Comparison of ENCODE assay signal across 10 cellular contexts in the genomic region with DNA sequence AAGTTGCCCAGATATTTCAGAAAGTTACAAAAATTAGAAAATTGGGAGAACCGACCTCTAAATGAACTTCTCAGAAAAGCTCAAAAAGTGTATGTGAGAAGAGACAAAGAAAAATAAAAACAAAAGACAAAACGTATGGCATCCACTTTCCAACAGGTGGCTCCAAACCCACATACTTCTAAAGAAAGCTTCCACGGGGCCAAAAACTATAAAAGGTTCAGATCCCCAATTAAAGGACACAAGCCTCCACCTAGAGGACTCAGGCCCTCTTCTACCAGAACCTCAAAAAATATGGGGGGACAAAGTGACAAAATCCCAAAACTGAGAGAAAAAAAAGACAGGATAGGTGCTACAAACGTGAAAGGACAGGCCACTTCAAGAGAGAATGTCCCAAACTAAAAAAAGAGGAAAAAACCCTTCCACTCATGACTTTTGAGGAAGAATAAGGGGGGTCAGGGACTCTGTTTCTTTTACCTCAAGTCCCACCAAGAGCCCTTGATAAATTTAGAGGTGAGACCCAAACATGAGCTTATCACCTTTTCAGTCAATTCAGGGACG. TPM values are rescaled to one million over a fixed set of nuclear protein-coding genes. Genes with fewer than 3 reads are reported as not detected.
DNase-seq lines count a peak whose midpoint lies in the region; ATAC-seq, FAIRE-seq and TF ChIP-seq lines count a peak whose summit lies in the region.
"Had no signal": no experiment of that assay in that cellular context is flagged by ENCODE, and none has a peak within 500 bp of the region (broad histone marks: within the 10 kb centered on the region; RNA-seq: fewer than 3 reads in every experiment).

No MANE protein-coding gene starts in this region.

- TF ChIP-seq CTCF in K562 (IDR thresholded peaks at IDR 0.05 in 2 of 3, conservative IDR thresholded peaks at IDR 0.05 in 1 of 3; ENCODE audit: insufficient read depth in 2 of 3, low read depth in 1 of 3, low read length in 3 of 3) (peak; percentile 55 to 75 (median 58); a peak in 5 of 6 replicates), osteocyte (IDR thresholded peaks at IDR 0.05) (peak; percentile 49), tibial artery (IDR thresholded peaks at IDR 0.05) (no peak)

- H3K79me2 ChIP-seq in K562 (ENCODE audit: control insufficient read depth, insufficient read depth, low read length), result no peaks in the 10 kb centered on the region

- POLR2A ChIA-PET in K562 (lab: Yijun Ruan, JAX), result interaction anchor here (0.7 to 1.0 kb wide), 4 partner anchors 45 to 158 kb away, joined by 3 read pairs; no protein-coding TSS in a partner anchor

- no peaks in the 10 kb centered on the region for H4K20me1 ChIP-seq in K562 (replicated peaks; ENCODE audit: control insufficient read depth, insufficient read depth, low read length)
- H4K20me1 ChIP-seq: BLaER1 treated with 17β-estradiol and CSF1 and Interleukin-3, amounts not matched to agents 10 nM and 100 nM had no signal

- no peaks in the 10 kb centered on the region for H3K9me1 ChIP-seq in K562 (ENCODE audit: control insufficient read depth, insufficient read depth, low read length)

- H3K4me3 Mint-ChIP-seq in osteocyte (ENCODE audit: unreplicated experiment), result no peak overlapping the region

- no peak overlapping the region for H3K27ac Mint-ChIP-seq in osteocyte (ENCODE audit: unreplicated experiment)

- WGBS in K562 (ENCODE audit: insufficient coverage, low coverage, missing lambda C conversion rate), result 0% methylated on average over 5 of the region's 5 CpGs

- BruUV-seq in K562 (replicated peaks; lab: Mats Ljungman, UMichigan), result no TSS peak

- ATAC-seq in K562, result peak; percentile 56; the same call in 2 of the 3 replicates
- ATAC-seq in left colon, result no peak
- ATAC-seq in HG02571 (IDR thresholded peaks at IDR 0.05; ENCODE audit: unreplicated experiment), result no peak

- H3K4me3 ChIP-seq in K562 (no peak overlapping the region), tibial artery (no peak overlapping the region)
- H3K4me3 ChIP-seq: BLaER1 treated with 17β-estradiol and CSF1 and Interleukin-3, amounts not matched to agents 10 nM and 100 nM had no signal

- no peak for TF ChIP-seq EP300 in K562 (IDR thresholded peaks at IDR 0.05; ENCODE audit: low read length)

- H3K9me3 Mint-ChIP-seq in osteocyte (ENCODE audit: unreplicated experiment), result peaks cover 17% of the 10 kb centered on the region

- DNase-seq in NCI-H2029 treated with DMSO at 0.1 percent for 48 hours (lab: John Stamatoyannopoulos, UW), result peak; percentile 8
- no peak for DNase-seq in NCI-H2029 (lab: John Stamatoyannopoulos, UW)
- peak; percentile 37 for DNase-seq in NAMALWA (ENCODE audit: low spot score)
- DNase-seq in K562 (ENCODE audit: extremely low read depth in 1 of 4, low spot score in 3 of 4), result peak in 2 of 4 experiments; percentile 22 to 40
- no peak for DNase-seq in osteocyte (ENCODE audit: extremely low spot score, unreplicated experiment)
- DNase-seq in left colon, result no peak
- DNase-seq in tibial artery, result no peak
- DNase-seq: activated CD4-positive, alpha-beta T cell treated with anti-CD3 and anti-CD28 coated beads, Interleukin-2, amount 50 U/mL, for 48 hours had no signal

- H3K4me1 ChIP-seq in K562 (replicated peaks in 1 of 2; ENCODE audit: control insufficient read depth in 2 of 2, insufficient read depth in 2 of 2, low read length in 2 of 2) (no peaks in the 10 kb centered on the region), tibial artery (no peaks in the 10 kb centered on the region)
- H3K4me1 ChIP-seq: BLaER1 treated with 17β-estradiol and CSF1 and Interleukin-3, amounts not matched to agents 10 nM and 100 nM had no signal

- peak; percentile 46 for FAIRE-seq in K562 (lab: Jason Lieb, UNC)

- peaks cover 2% of the 10 kb centered on the region for H3K36me3 Mint-ChIP-seq in osteocyte (ENCODE audit: unreplicated experiment)

- in situ Hi-C loops in K562 (cut with MboI), result loop anchor here (10.0 kb wide), 1 partner anchor 98 kb away; no protein-coding TSS in a partner anchor

- H3K9ac ChIP-seq in K562 (ENCODE audit: insufficient read depth in 1 of 2, low read depth in 2 of 2, low read length in 2 of 2), result no peak overlapping the region
- H3K9ac ChIP-seq: BLaER1 treated with 17β-estradiol and CSF1 and Interleukin-3, amounts not matched to agents 10 nM and 100 nM had no signal

- H3K27ac ChIP-seq in K562 (ENCODE audit: extremely low read depth, low read depth, low read length) (no peak overlapping the region), tibial artery (no peak overlapping the region)
- H3K27ac ChIP-seq: BLaER1 treated with 17β-estradiol and CSF1 and Interleukin-3, amounts not matched to agents 10 nM and 100 nM had no signal

- no peak overlapping the region for H2AFZ ChIP-seq in K562 (ENCODE audit: low read depth, low read length)

- H3K27me3 ChIP-seq in K562 (ENCODE audit: control insufficient read depth in 2 of 2, insufficient read depth in 2 of 2, low read length in 2 of 2) (peaks cover 7 to 14% of the 10 kb centered on the region in 2 experiments; a peak in 3 of 5 replicates), tibial artery (peaks cover 0 to 16% of the 10 kb centered on the region in 2 donors)
- H3K27me3 ChIP-seq: BLaER1 treated with 17β-estradiol and CSF1 and Interleukin-3, amounts not matched to agents 10 nM and 100 nM had no signal

- no peak for TF ChIP-seq POLR2A in K562 (conservative IDR thresholded peaks at IDR 0.05)

- H3K36me3 ChIP-seq in K562 (ENCODE audit: control insufficient read depth, insufficient read depth, low read length), result no peaks in the 10 kb centered on the region
- no peaks in the 10 kb centered on the region for H3K36me3 ChIP-seq in tibial artery

- H3K4me2 ChIP-seq in K562 (ENCODE audit: insufficient read depth, low read length), result no peak overlapping the region
- H3K4me2 ChIP-seq: BLaER1 treated with 17β-estradiol and CSF1 and Interleukin-3, amounts not matched to agents 10 nM and 100 nM had no signal

- intact Hi-C loops in K562 (cut with micrococcal nuclease), result loop anchor here (2.0 to 5.0 kb wide), 3 partner anchors 95 to 160 kb away; no protein-coding TSS in a partner anchor
- intact Hi-C loops in left colon (cut with DNase I, micrococcal nuclease), result loop anchor here in 1 of 2 donors (10.0 kb wide), 1 partner anchor 58 kb away; a partner anchor contains a TSS
- intact Hi-C loops in tibial artery (cut with DNase I; ENCODE audit: low total_unique reads), result no loop called here

- peak; percentile 71 to 78 for TF ChIP-seq RAD21 in K562 (CRISPR knock-in tag; conservative IDR thresholded peaks at IDR 0.05 in 1 of 2, IDR thresholded peaks at IDR 0.05 in 1 of 2)

- CTCF ChIA-PET in K562 (lab: Yijun Ruan, JAX; ENCODE audit: low intra/inter-chr PET ratio), result interaction anchor here (0.7 to 2.3 kb wide), 5 partner anchors 105 to 1419 kb away, joined by 3 to 9 read pairs (median 4); no protein-coding TSS in a partner anchor

- peaks cover 55% of the 10 kb centered on the region for H3K27me3 Mint-ChIP-seq in osteocyte (ENCODE audit: unreplicated experiment)

- no peaks in the 10 kb centered on the region for H3K4me1 Mint-ChIP-seq in osteocyte (ENCODE audit: unreplicated experiment)

- H3K9me3 ChIP-seq in K562 (replicated peaks; ENCODE audit: control insufficient read depth, insufficient read depth, low read depth, low read length), result no peaks in the 10 kb centered on the region; the same call in 1 of the 2 replicates
- H3K9me3 ChIP-seq in tibial artery, result peaks cover 0 to 6% (median 4%) of the 10 kb centered on the region in 3 donors

RNA-seq across cellular contexts. Expression of a gene that starts 8.8 kb away (rescaled TPM):
- not detected in 2 replicates for total RNA-seq in K562 (2011; cell fraction: chromatin; rRNA removed; ENCODE audit: low replicate concordance)
- total RNA-seq in K562 (2011; cell fraction: nucleolus; rRNA removed), result not detected in 2 replicates
- total RNA-seq in K562 (2011; cell fraction: nucleoplasm; rRNA removed), result not detected in 2 replicates
- total RNA-seq in K562 (2014; rRNA removed), result not detected in 2 replicates
- total RNA-seq in K562 (2014; rRNA removed; fragmentation: Illumina TruSeq; extraction: Trizol), result not detected in 2 replicates
- not detected in 2 replicates for total RNA-seq in K562 (2015; rRNA removed; fragmentation: Illumina TruSeq; extraction: Trizol)
- not detected in 2 replicates for total RNA-seq in K562 (2021)
- polyA plus RNA-seq in K562 (2011; rRNA removed), result not detected in 2 replicates
- polyA plus RNA-seq in K562 (2011; cell fraction: cytosol; rRNA removed), result not detected in 2 replicates
- not detected in 2 replicates for polyA plus RNA-seq in K562 (2011; cell fraction: nucleus; rRNA removed)
- not detected in 2 replicates for polyA plus RNA-seq in K562 (2012)
- polyA plus RNA-seq in K562 (2014; fragmentation: Illumina TruSeq; extraction: Trizol), result not detected in 2 replicates
- polyA plus RNA-seq in K562 (2014; fragmentation: Nextera tagmentation; extraction: Ambion mirVana), result not detected
- not detected in 2 replicates for polyA plus RNA-seq in K562 (2014; rRNA removed)
- polyA minus RNA-seq in K562 (2011; rRNA and poly(A)+ RNA removed), result not detected in 2 replicates
- not detected in 2 replicates for polyA minus RNA-seq in K562 (2011; cell fraction: cytosol; rRNA and poly(A)+ RNA removed)
- not detected in 2 replicates for polyA minus RNA-seq in K562 (2011; cell fraction: nucleus; rRNA and poly(A)+ RNA removed)
- not detected in 2 replicates for total RNA-seq in osteocyte
- total RNA-seq in left colon, result 10 to 100 TPM; 10.4 to 15.7 TPM

RNA-seq across cellular contexts. Expression of a gene that starts 24.8 kb away (rescaled TPM):
- not detected in 2 replicates for total RNA-seq in K562 (2011; cell fraction: chromatin; rRNA removed; ENCODE audit: low replicate concordance)
- not detected in 2 replicates for total RNA-seq in K562 (2011; cell fraction: nucleolus; rRNA removed)
- not detected in 2 replicates for total RNA-seq in K562 (2011; cell fraction: nucleoplasm; rRNA removed)
- total RNA-seq in K562 (2014; rRNA removed), result not detected in 2 replicates
- total RNA-seq in K562 (2014; rRNA removed; fragmentation: Illumina TruSeq; extraction: Trizol), result not detected in 2 replicates
- not detected in 2 replicates for total RNA-seq in K562 (2015; rRNA removed; fragmentation: Illumina TruSeq; extraction: Trizol)
- total RNA-seq in K562 (2021), result not detected in 2 replicates
- not detected in 2 replicates for polyA plus RNA-seq in K562 (2011; rRNA removed)
- not detected in 2 replicates for polyA plus RNA-seq in K562 (2011; cell fraction: cytosol; rRNA removed)
- polyA plus RNA-seq in K562 (2011; cell fraction: nucleus; rRNA removed), result not detected in 2 replicates
- not detected in 2 replicates for polyA plus RNA-seq in K562 (2012)
- not detected in 2 replicates for polyA plus RNA-seq in K562 (2014; fragmentation: Illumina TruSeq; extraction: Trizol)
- polyA plus RNA-seq in K562 (2014; fragmentation: Nextera tagmentation; extraction: Ambion mirVana), result not detected
- not detected in 2 replicates for polyA plus RNA-seq in K562 (2014; rRNA removed)
- polyA minus RNA-seq in K562 (2011; rRNA and poly(A)+ RNA removed), result not detected in 2 replicates
- not detected in 2 replicates for polyA minus RNA-seq in K562 (2011; cell fraction: cytosol; rRNA and poly(A)+ RNA removed)
- not detected in 2 replicates for polyA minus RNA-seq in K562 (2011; cell fraction: nucleus; rRNA and poly(A)+ RNA removed)
- total RNA-seq in osteocyte, result not detected in 2 replicates
- total RNA-seq in left colon, result not detected

RNA-seq across cellular contexts. Expression of a gene that starts 27.3 kb away (rescaled TPM):
- not detected in 2 replicates for total RNA-seq in K562 (2011; cell fraction: chromatin; rRNA removed; ENCODE audit: low replicate concordance)
- not detected in 2 replicates for total RNA-seq in K562 (2011; cell fraction: nucleolus; rRNA removed)
- not detected in 2 replicates for total RNA-seq in K562 (2011; cell fraction: nucleoplasm; rRNA removed)
- total RNA-seq in K562 (2014; rRNA removed), result not detected in 2 replicates
- total RNA-seq in K562 (2014; rRNA removed; fragmentation: Illumina TruSeq; extraction: Trizol), result not detected in 2 replicates
- not detected in 2 replicates for total RNA-seq in K562 (2015; rRNA removed; fragmentation: Illumina TruSeq; extraction: Trizol)
- total RNA-seq in K562 (2021), result not detected in 2 replicates
- polyA plus RNA-seq in K562 (2011; rRNA removed), result not detected in 2 replicates
- not detected in 2 replicates for polyA plus RNA-seq in K562 (2011; cell fraction: cytosol; rRNA removed)
- polyA plus RNA-seq in K562 (2011; cell fraction: nucleus; rRNA removed), result not detected in 2 replicates
- polyA plus RNA-seq in K562 (2012), result not detected in 2 replicates
- polyA plus RNA-seq in K562 (2014; fragmentation: Illumina TruSeq; extraction: Trizol), result not detected in 2 replicates
- polyA plus RNA-seq in K562 (2014; fragmentation: Nextera tagmentation; extraction: Ambion mirVana), result not detected
- polyA plus RNA-seq in K562 (2014; rRNA removed), result not detected in 2 replicates
- not detected in 2 replicates for polyA minus RNA-seq in K562 (2011; rRNA and poly(A)+ RNA removed)
- not detected in 2 replicates for polyA minus RNA-seq in K562 (2011; cell fraction: cytosol; rRNA and poly(A)+ RNA removed)
- polyA minus RNA-seq in K562 (2011; cell fraction: nucleus; rRNA and poly(A)+ RNA removed), result not detected in 2 replicates
- not detected in 2 replicates for total RNA-seq in osteocyte
- total RNA-seq in left colon, result not detected

RNA-seq across cellular contexts. Expression of a gene that starts 52.7 kb away (rescaled TPM):
- total RNA-seq in K562 (2011; cell fraction: chromatin; rRNA removed; ENCODE audit: low replicate concordance), result not detected in 2 replicates
- total RNA-seq in K562 (2011; cell fraction: nucleolus; rRNA removed), result not detected in 2 replicates
- total RNA-seq in K562 (2011; cell fraction: nucleoplasm; rRNA removed), result not detected in 2 replicates
- total RNA-seq in K562 (2014; rRNA removed) (not detected in 2 replicates), K562 (2014; rRNA removed; fragmentation: Illumina TruSeq; extraction: Trizol) (not detected in 2 replicates), K562 (2015; rRNA removed; fragmentation: Illumina TruSeq; extraction: Trizol) (not detected in 2 replicates), K562 (2021) (not detected in 2 replicates), osteocyte (not detected in 2 replicates), left colon (not detected)
- polyA plus RNA-seq in K562 (2011; rRNA removed) (not detected in 2 replicates), K562 (2014; fragmentation: Illumina TruSeq; extraction: Trizol) (not detected in 2 replicates), K562 (2014; fragmentation: Nextera tagmentation; extraction: Ambion mirVana) (not detected), K562 (2014; rRNA removed) (not detected in 2 replicates)
- not detected in 2 replicates for polyA plus RNA-seq in K562 (2011; cell fraction: cytosol; rRNA removed)
- polyA plus RNA-seq in K562 (2011; cell fraction: nucleus; rRNA removed), result not detected in 2 replicates
- polyA plus RNA-seq in K562 (2012), result not detected in 2 replicates
- not detected in 2 replicates for polyA minus RNA-seq in K562 (2011; rRNA and poly(A)+ RNA removed)
- not detected in 2 replicates for polyA minus RNA-seq in K562 (2011; cell fraction: cytosol; rRNA and poly(A)+ RNA removed)
- not detected in 2 replicates for polyA minus RNA-seq in K562 (2011; cell fraction: nucleus; rRNA and poly(A)+ RNA removed)

Comparison
In these comparisons a context has a peak if more than half of its experiments do, and no peak if none do; other contexts are left out.
1. DNase-seq: peak in NCI-H2029 treated with DMSO at 0.1 percent for 48 hours (single experiment) and NAMALWA (single experiment); none in NCI-H2029 (single experiment), osteocyte (single experiment), left colon (0 of 2) and tibial artery (0 of 2).
2. CTCF ChIP-seq: peak in K562 (3 of 3) and osteocyte (single experiment); none in tibial artery (0 of 2).
3. RNA of a gene that starts 8.8 kb away (total RNA-seq): 10.4 to 15.7 TPM in left colon; not detected in K562 and not detected in osteocyte; every median in the first group is over 10 times any median in the second.